Comparison of ENCODE assay signal across 18 cellular contexts in the genomic region with DNA sequence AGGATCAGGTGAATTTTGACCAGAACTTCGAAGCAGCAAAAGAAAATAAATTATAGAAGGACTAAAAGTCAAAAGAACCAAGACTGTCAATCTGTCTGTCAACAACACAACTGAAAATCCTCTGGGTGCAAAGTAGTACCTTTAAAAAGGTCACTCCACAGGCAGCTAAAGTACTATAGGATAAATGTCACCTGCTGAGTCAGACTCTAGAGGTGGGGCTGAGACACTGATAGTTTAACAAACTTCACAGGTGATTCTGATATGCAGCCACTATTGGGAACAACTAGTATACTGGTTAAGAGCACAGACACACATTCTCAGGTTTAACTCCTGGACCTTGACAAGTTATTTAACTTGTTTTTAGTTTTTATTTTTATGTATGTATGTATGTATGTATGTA.
DNase-seq lines count a peak whose midpoint lies in the region; ATAC-seq and TF ChIP-seq lines count a peak whose summit lies in the region.
"Had no signal": no experiment of that assay in that cellular context is flagged by ENCODE, and none has a peak within 500 bp of the region (broad histone marks: within the 10 kb centered on the region; RNA-seq: fewer than 3 reads in every experiment).

No MANE protein-coding gene starts in this region.

- peak overlapping the region; percentile 72 to 89 (median 85) for H3K27ac Mint-ChIP-seq in CD4-positive, alpha-beta memory T cell
- peak overlapping the region; percentile 51 for H3K27ac Mint-ChIP-seq in activated CD4-positive, alpha-beta memory T cell treated with anti-CD3 and anti-CD28 coated beads, Interleukin-2, amount 10 ng/mL, durations not matched to agents 7 days and 5 days
- no peak overlapping the region for H3K27ac Mint-ChIP-seq in chondrocyte (ENCODE audit: unreplicated experiment)

- no peaks in the 10 kb centered on the region for H3F3A ChIP-seq in smooth muscle cell (ENCODE audit: low read depth)

- peaks cover 0 to 24% (median 20%) of the 10 kb centered on the region in 11 experiments; a peak in 19 of 22 replicates for H3K9me3 ChIP-seq in BLaER1 treated with 17β-estradiol and CSF1 and Interleukin-3, amounts not matched to agents 10 nM and 100 nM (replicated peaks in 1 of 11)
- H3K9me3 ChIP-seq in CD4-positive, alpha-beta memory T cell (ENCODE audit: control insufficient read depth in 1 of 2, low read length in 2 of 2) = no peaks in the 10 kb centered on the region
- H3K9me3 ChIP-seq in smooth muscle cell (replicated peaks; ENCODE audit: low read depth) (no peaks in the 10 kb centered on the region), colonic mucosa (no peaks in the 10 kb centered on the region)
- H3K9me3 ChIP-seq: thyroid gland had no signal

- no peak overlapping the region for H3K4me3 ChIP-seq in BLaER1 treated with 17β-estradiol and CSF1 and Interleukin-3, amounts not matched to agents 10 nM and 100 nM
- H3K4me3 ChIP-seq in CD4-positive, alpha-beta memory T cell (ENCODE audit: low read length in 2 of 2) = peak overlapping the region in 1 of 2 donors; percentile 8
- H3K4me3 ChIP-seq in smooth muscle cell = no peak overlapping the region
- H3K4me3 ChIP-seq in colonic mucosa = no peak overlapping the region
- H3K4me3 ChIP-seq: thyroid gland had no signal

- peak overlapping the region in 2 of 11 experiments; percentile 39 to 50; a peak in 2 of 22 replicates for H3K9ac ChIP-seq in BLaER1 treated with 17β-estradiol and CSF1 and Interleukin-3, amounts not matched to agents 10 nM and 100 nM
- H3K9ac ChIP-seq in smooth muscle cell (ENCODE audit: low read depth) (no peak overlapping the region), colonic mucosa (ENCODE audit: low read depth in 2 of 2, low read length in 2 of 2) (no peak overlapping the region)
- H3K9ac ChIP-seq: KMS-11 had no signal

- 90% methylated on average over 1 of the region's 1 CpG for WGBS in smooth muscle cell (ENCODE audit: low lambda C conversion rate)

- CTCF ChIA-PET in CD4-positive, alpha-beta memory T cell (lab: Charles Lee; ENCODE audit: partially characterized antibody) = interaction anchor here (0.7 to 2.2 kb wide), 2 partner anchors 143 to 313 kb away, joined by 3 to 7 read pairs; no protein-coding TSS in a partner anchor
- CTCF ChIA-PET in activated CD4-positive, alpha-beta memory T cell treated with anti-CD3 and anti-CD28 coated beads, Interleukin-2, amount 10 ng/mL, durations not matched to agents 7 days and 5 days (lab: Charles Lee) = no interaction called here

- DNase-seq in CD4-positive, alpha-beta memory T cell = no peak
- DNase-seq in activated CD4-positive, alpha-beta memory T cell treated with anti-CD3 and anti-CD28 coated beads, Interleukin-2, amount 10 ng/mL, durations not matched to agents 7 days and 5 days = no peak
- DNase-seq in left lobe of liver (ENCODE audit: low spot score) (no peak), smooth muscle cell (lab: John Stamatoyannopoulos, UW; ENCODE audit: unreplicated experiment) (no peak), chondrocyte (ENCODE audit: low spot score) (no peak), colonic mucosa (no peak)
- DNase-seq: C1 segment of cervical spinal cord; cerebellar nuclear complex; foreskin melanocyte; NCI-H1436; right cardiac atrium; Right ventricle myocardium superior; stimulated activated CD4-positive, alpha-beta T cell treated with anti-CD3 and anti-CD28 coated beads, Interleukin-2, amount 100 ng/mL, for 24 hours; T-helper 9 cell; thyroid gland had no signal

- H3K4me2 ChIP-seq in BLaER1 treated with 17β-estradiol and CSF1 and Interleukin-3, amounts not matched to agents 10 nM and 100 nM = peak overlapping the region in 9 of 11 experiments; percentile 0 to 71 (median 24); a peak in 11 of 22 replicates
- H3K4me2 ChIP-seq in smooth muscle cell = no peak overlapping the region
- H3K4me2 ChIP-seq: KMS-11 had no signal

- peaks cover 9% of the 10 kb centered on the region for H3K79me2 ChIP-seq in smooth muscle cell (ENCODE audit: low read depth)

- peaks cover 32 to 48% (median 40%) of the 10 kb centered on the region in 4 donors for H3K4me1 Mint-ChIP-seq in CD4-positive, alpha-beta memory T cell
- H3K4me1 Mint-ChIP-seq in activated CD4-positive, alpha-beta memory T cell treated with anti-CD3 and anti-CD28 coated beads, Interleukin-2, amount 10 ng/mL, durations not matched to agents 7 days and 5 days = peaks cover 14% of the 10 kb centered on the region
- peaks cover under 1% of the 10 kb centered on the region for H3K4me1 Mint-ChIP-seq in chondrocyte (ENCODE audit: low read depth)

- peaks cover 38 to 90% (median 51%) of the 10 kb centered on the region in 11 experiments for H3K36me3 ChIP-seq in BLaER1 treated with 17β-estradiol and CSF1 and Interleukin-3, amounts not matched to agents 10 nM and 100 nM
- no peaks in the 10 kb centered on the region for H3K36me3 ChIP-seq in CD4-positive, alpha-beta memory T cell (ENCODE audit: insufficient read depth, low read length)
- H3K36me3 ChIP-seq in smooth muscle cell (ENCODE audit: low read depth) = peaks cover 4% of the 10 kb centered on the region
- H3K36me3 ChIP-seq in colonic mucosa = no peaks in the 10 kb centered on the region
- H3K36me3 ChIP-seq: thyroid gland had no signal

- no peaks in the 10 kb centered on the region for H3K27me3 ChIP-seq in BLaER1 treated with 17β-estradiol and CSF1 and Interleukin-3, amounts not matched to agents 10 nM and 100 nM
- H3K27me3 ChIP-seq in CD4-positive, alpha-beta memory T cell (ENCODE audit: insufficient read depth, low read length) = no peaks in the 10 kb centered on the region
- H3K27me3 ChIP-seq in smooth muscle cell (ENCODE audit: low read depth) (no peaks in the 10 kb centered on the region), colonic mucosa (no peaks in the 10 kb centered on the region)
- H3K27me3 ChIP-seq: thyroid gland had no signal

- no peak overlapping the region for H2AFZ ChIP-seq in smooth muscle cell (ENCODE audit: low read depth)

- no peaks in the 10 kb centered on the region for H3K9me3 Mint-ChIP-seq in CD4-positive, alpha-beta memory T cell
- H3K9me3 Mint-ChIP-seq in activated CD4-positive, alpha-beta memory T cell treated with anti-CD3 and anti-CD28 coated beads, Interleukin-2, amount 10 ng/mL, durations not matched to agents 7 days and 5 days = peaks cover 3% of the 10 kb centered on the region
- H3K9me3 Mint-ChIP-seq in chondrocyte (ENCODE audit: low read depth) = no peaks in the 10 kb centered on the region

- peak; percentile 25 for ATAC-seq in left lobe of liver
- ATAC-seq: right cardiac atrium had no signal

- POLR2A ChIA-PET in CD4-positive, alpha-beta memory T cell (lab: Charles Lee; ENCODE audit: partially characterized antibody) = interaction anchor here (0.7 to 4.3 kb wide), 6 partner anchors 15 to 312 kb away, joined by 3 to 26 read pairs (median 3); partner anchors contain the start of gene FCHSD2
- POLR2A ChIA-PET in activated CD4-positive, alpha-beta memory T cell treated with anti-CD3 and anti-CD28 coated beads, Interleukin-2, amount 10 ng/mL, durations not matched to agents 7 days and 5 days (lab: Charles Lee) = interaction anchor here (1.2 kb wide), 1 partner anchor 15 kb away, joined by 3 read pairs; no protein-coding TSS in a partner anchor

- peaks cover 2 to 7% of the 10 kb centered on the region in 2 donors for H3K36me3 Mint-ChIP-seq in CD4-positive, alpha-beta memory T cell
- peaks cover 8% of the 10 kb centered on the region for H3K36me3 Mint-ChIP-seq in activated CD4-positive, alpha-beta memory T cell treated with anti-CD3 and anti-CD28 coated beads, Interleukin-2, amount 10 ng/mL, durations not matched to agents 7 days and 5 days (ENCODE audit: low read depth)
- peaks cover 6% of the 10 kb centered on the region for H3K36me3 Mint-ChIP-seq in chondrocyte (ENCODE audit: low read depth)

- H3K4me1 ChIP-seq in BLaER1 treated with 17β-estradiol and CSF1 and Interleukin-3, amounts not matched to agents 10 nM and 100 nM = peaks cover 8 to 66% (median 15%) of the 10 kb centered on the region in 10 experiments; a peak in 19 of 20 replicates
- peaks cover 35% of the 10 kb centered on the region for H3K4me1 ChIP-seq in CD4-positive, alpha-beta memory T cell (ENCODE audit: insufficient read depth, low read length)
- H3K4me1 ChIP-seq in smooth muscle cell (ENCODE audit: low read depth) (no peaks in the 10 kb centered on the region), colonic mucosa (no peaks in the 10 kb centered on the region)
- H3K4me1 ChIP-seq: thyroid gland had no signal

- 0 out of 22 replicates have a peak, but pooled peaks cover 0 to 4% (median 0%) of the 10 kb centered on the region in 11 experiments for H4K20me1 ChIP-seq in BLaER1 treated with 17β-estradiol and CSF1 and Interleukin-3, amounts not matched to agents 10 nM and 100 nM
- peaks cover 18% of the 10 kb centered on the region for H4K20me1 ChIP-seq in smooth muscle cell (ENCODE audit: low read depth)

- no peaks in the 10 kb centered on the region for H3K27me3 Mint-ChIP-seq in CD4-positive, alpha-beta memory T cell
- no peaks in the 10 kb centered on the region for H3K27me3 Mint-ChIP-seq in activated CD4-positive, alpha-beta memory T cell treated with anti-CD3 and anti-CD28 coated beads, Interleukin-2, amount 10 ng/mL, durations not matched to agents 7 days and 5 days
- H3K27me3 Mint-ChIP-seq in chondrocyte (ENCODE audit: low read depth) = no peaks in the 10 kb centered on the region

- TF ChIP-seq CTCF in smooth muscle cell (IDR thresholded peaks at IDR 0.05; ENCODE audit: borderline replicate concordance, insufficient read depth, poor library complexity, severe bottlenecking) (no peak), chondrocyte (IDR thresholded peaks at IDR 0.05) (no peak), colonic mucosa (IDR thresholded peaks at IDR 0.05) (no peak)

- intact Hi-C loops in CD4-positive, alpha-beta memory T cell (cut with micrococcal nuclease) = loop anchor here (5.0 kb wide), 2 partner anchors 38 to 108 kb away; partner anchors contain the start of gene FCHSD2
- intact Hi-C loops in colonic mucosa (cut with DNase I) = no loop called here

- H3K27ac ChIP-seq in BLaER1 treated with 17β-estradiol and CSF1 and Interleukin-3, amounts not matched to agents 10 nM and 100 nM = peak overlapping the region in 2 of 11 experiments; percentile 15 to 40; a peak in 3 of 22 replicates
- H3K27ac ChIP-seq in CD4-positive, alpha-beta memory T cell (ENCODE audit: low read depth, low read length) = peak overlapping the region; percentile 3
- H3K27ac ChIP-seq in smooth muscle cell (ENCODE audit: low read depth) (no peak overlapping the region), colonic mucosa (no peak overlapping the region)
- H3K27ac ChIP-seq: HL-60, KMS-11, thyroid gland had no signal

- peak overlapping the region; percentile 47 to 85 (median 79) for H3K4me3 Mint-ChIP-seq in CD4-positive, alpha-beta memory T cell
- no peak overlapping the region for H3K4me3 Mint-ChIP-seq in activated CD4-positive, alpha-beta memory T cell treated with anti-CD3 and anti-CD28 coated beads, Interleukin-2, amount 10 ng/mL, durations not matched to agents 7 days and 5 days
- no peak overlapping the region for H3K4me3 Mint-ChIP-seq in chondrocyte (ENCODE audit: unreplicated experiment)

Comparison
In these comparisons a context has a peak if more than half of its experiments do, and no peak if none do; other contexts are left out.
1. H3K4me3 Mint-ChIP-seq: peak in CD4-positive, alpha-beta memory T cell (8 of 8); none in activated CD4-positive, alpha-beta memory T cell treated with anti-CD3 and anti-CD28 coated beads, Interleukin-2, amount 10 ng/mL, durations not matched to agents 7 days and 5 days (single experiment) and chondrocyte (single experiment).